ENCODE assay signal across 23 cellular contexts in the genomic region with DNA sequence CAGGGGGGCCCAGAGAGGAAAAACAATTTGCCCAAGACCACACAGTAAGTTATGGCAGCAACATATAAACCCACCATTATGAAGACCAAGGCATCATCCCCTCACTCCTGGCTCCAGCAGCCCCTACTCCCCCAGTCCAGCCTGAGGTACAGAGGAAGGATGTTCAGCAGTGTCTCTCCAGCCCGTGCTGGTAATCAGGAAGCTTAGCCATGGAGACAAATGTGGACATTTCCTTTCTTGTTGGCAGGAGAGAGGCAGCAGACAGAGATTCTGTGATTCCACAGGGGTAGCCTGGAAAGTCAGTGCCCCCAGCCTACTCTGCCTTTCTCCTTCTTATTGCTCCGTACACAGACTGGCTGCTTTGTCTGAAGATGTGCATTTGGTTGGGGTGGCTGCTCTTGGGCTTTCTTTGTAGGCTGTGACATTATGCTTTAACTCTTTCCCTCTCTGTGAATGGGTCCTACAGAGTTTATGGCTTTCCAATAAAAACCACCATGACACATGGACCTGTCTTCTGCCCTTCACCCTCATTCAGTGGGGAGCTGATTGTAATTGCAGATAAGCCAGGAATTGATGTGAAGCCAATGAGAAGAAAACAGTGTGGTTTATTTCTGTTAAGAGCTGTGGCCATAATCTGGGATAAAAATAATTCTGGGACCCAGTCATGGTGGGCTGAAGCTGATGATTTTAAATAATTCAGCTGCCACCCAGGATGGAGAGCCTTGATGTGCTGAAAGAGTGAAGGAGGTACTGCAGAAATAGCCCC. TPM values are rescaled to one million over a fixed set of nuclear protein-coding genes. Genes with fewer than 3 reads are reported as not detected.
DNase-seq lines count a peak whose midpoint lies in the region; ATAC-seq, FAIRE-seq and TF ChIP-seq lines count a peak whose summit lies in the region.
"Had no signal": no experiment of that assay in that cellular context is flagged by ENCODE, and none has a peak within 500 bp of the region (broad histone marks: within the 10 kb centered on the region; RNA-seq: fewer than 3 reads in every experiment).

No MANE protein-coding gene starts in this region.

- DNase-seq in M059J (ENCODE audit: low read depth) (peak; percentile 33), H1 (ENCODE audit: low read depth in 1 of 2, low spot score in 2 of 2) (no peak), anterior cingulate cortex (lab: John Stamatoyannopoulos, UW) (no peak), left colon (no peak)
- DNase-seq: ACHN; CD4-positive, alpha-beta T cell; DMS153; DMS79; GDM1; GM23248; H7; HFFc6 had no signal

- H4K5ac ChIP-seq in H1 (ENCODE audit: insufficient read length, low read depth, low read length), result no peak overlapping the region

- ATAC-seq in left colon, result no peak
- no peak for ATAC-seq in HG03457 (IDR thresholded peaks at IDR 0.05; ENCODE audit: unreplicated experiment)
- ATAC-seq: HCT116, HepG2 had no signal

- peaks cover 10% of the 10 kb centered on the region for H3K23me2 ChIP-seq in H1 (ENCODE audit: low read depth, low read length)

- no peak overlapping the region for H3K14ac ChIP-seq in H1 (ENCODE audit: insufficient read length)

- H3K18ac ChIP-seq in H1 (ENCODE audit: extremely low read depth, low read length), result no peak overlapping the region

- no peaks in the 10 kb centered on the region for H3K9me3 ChIP-seq in H1 (ENCODE audit: insufficient read depth in 2 of 2, low read depth in 1 of 2, low read length in 1 of 2)

- no peak overlapping the region for H4K8ac ChIP-seq in H1 (ENCODE audit: extremely low read depth, insufficient read depth, low read length)

- no peaks in the 10 kb centered on the region for H3K36me3 ChIP-seq in H1 (ENCODE audit: control insufficient read depth in 2 of 4, insufficient read depth in 4 of 4, low read length in 3 of 4)

- no peak overlapping the region for H2BK15ac ChIP-seq in H1 (ENCODE audit: low read length)

- TF ChIP-seq RAD21 in H1 (IDR thresholded peaks at IDR 0.05 in 1 of 2, conservative IDR thresholded peaks at IDR 0.05 in 1 of 2; ENCODE audit: low read depth in 2 of 2, low read length in 2 of 2), result no peak

- peaks cover 6 to 21% (median 11%) of the 10 kb centered on the region in 4 experiments for H3K4me1 ChIP-seq in H1 (replicated peaks in 1 of 4; ENCODE audit: control insufficient read depth in 3 of 4, insufficient read depth in 4 of 4, low read length in 3 of 4)

- no peak for TF ChIP-seq EP300 in H1 (IDR thresholded peaks at IDR 0.05; ENCODE audit: borderline replicate concordance in 1 of 2, low read depth in 2 of 2, low read length in 2 of 2)

- intact Hi-C loops in left colon (cut with DNase I, micrococcal nuclease), result no loop called here

- no peaks in the 10 kb centered on the region for H3K79me1 ChIP-seq in H1 (ENCODE audit: low read depth, low read length)

- H3K79me2 ChIP-seq in H1 (ENCODE audit: control insufficient read depth in 1 of 2, insufficient read depth in 2 of 2, low read length in 2 of 2), result no peaks in the 10 kb centered on the region

- CTCF ChIA-PET in H1 (lab: Charles Lee; ENCODE audit: partially characterized antibody), result interaction anchor here (0.6 to 1.2 kb wide), 2 partner anchors 52 to 1680 kb away, joined by 3 to 5 read pairs; no protein-coding TSS in a partner anchor

- no peak overlapping the region for H3K23ac ChIP-seq in H1 (ENCODE audit: insufficient read length)

- H2BK20ac ChIP-seq in H1 (ENCODE audit: low read length), result 0 out of 2 replicates have a peak overlapping the region, but pooled peaks have one; percentile 8

- H4K20me1 ChIP-seq in H1 (replicated peaks in 1 of 2; ENCODE audit: control insufficient read depth in 1 of 2, insufficient read depth in 2 of 2, low read length in 2 of 2), result peaks cover 0 to 2% of the 10 kb centered on the region in 2 experiments

- H4K91ac ChIP-seq in H1 (replicated peaks; ENCODE audit: insufficient read length, low read length), result no peak overlapping the region

- H3K4ac ChIP-seq in H1 (replicated peaks; ENCODE audit: insufficient read length, low read depth, low read length), result no peak overlapping the region

- FAIRE-seq in H1 (lab: Jason Lieb, UNC), result peak; percentile 19
- FAIRE-seq: A204.1, GM12892, GM18507, HepG2 had no signal

- POLR2A ChIA-PET in H1 (lab: Charles Lee; ENCODE audit: partially characterized antibody), result no interaction called here

- H3K27me3 ChIP-seq in H1 (replicated peaks in 1 of 4; ENCODE audit: control insufficient read depth in 3 of 4, extremely low read depth in 1 of 4, insufficient read depth in 3 of 4, low read length in 3 of 4), result peaks cover 6 to 20% (median 16%) of the 10 kb centered on the region in 4 experiments; a peak in 6 of 7 replicates

- no peak overlapping the region for H2BK5ac ChIP-seq in H1 (ENCODE audit: low read depth, low read length)

- H3K9ac ChIP-seq in H1 (replicated peaks in 1 of 4; ENCODE audit: extremely low read depth in 1 of 4, low read depth in 3 of 4, low read length in 3 of 4), result no peak overlapping the region
- H3K9ac ChIP-seq: GM23248 had no signal

- peak overlapping the region; percentile 72; the same call in 1 of the 2 replicates for H2BK12ac ChIP-seq in H1 (ENCODE audit: low read depth, low read length)

- no peak overlapping the region for H2AK5ac ChIP-seq in H1 (ENCODE audit: low read depth, low read length)

- no peak for TF ChIP-seq POLR2A in H1 (IDR thresholded peaks at IDR 0.05; ENCODE audit: control extremely low read depth in 1 of 2, low read depth in 2 of 2, low read length in 2 of 2)

- H3K56ac ChIP-seq in H1 (replicated peaks; ENCODE audit: insufficient read length, low read depth, low read length), result no peak overlapping the region

- H3K4me3 ChIP-seq in H1 (ENCODE audit: extremely low read depth in 1 of 4, insufficient read depth in 2 of 4, low read depth in 3 of 4, low read length in 4 of 4), result no peak overlapping the region
- H3K4me3 ChIP-seq: GM23248 had no signal

- TF ChIP-seq CTCF in H1 (IDR thresholded peaks at IDR 0.05; ENCODE audit: control extremely low read depth in 1 of 3, insufficient read depth in 1 of 3, low read depth in 1 of 3, low read length in 3 of 3), result no peak

- H2BK120ac ChIP-seq in H1 (replicated peaks; ENCODE audit: low read depth, low read length), result no peak overlapping the region

- WGBS in H1 (ENCODE audit: extremely low coverage in 1 of 2, insufficient coverage in 1 of 2, insufficient read length in 1 of 2, insufficient replicate concordance in 2 of 2, low coverage in 1 of 2, low lambda C conversion rate in 2 of 2, missing lambda C conversion rate in 1 of 2), 2 experiments, result 81% methylated on average over 2 of the region's 2 CpGs; no CpG with 5 or more reads in 1 of the 2 experiments

- H3K27ac ChIP-seq in H1 (ENCODE audit: low read depth, low read length), result no peak overlapping the region
- H3K27ac ChIP-seq: C4-2B, GM23248 had no signal

- no peak overlapping the region for H3K4me2 ChIP-seq in H1 (ENCODE audit: insufficient read depth in 1 of 2, low read depth in 2 of 2, low read length in 2 of 2)

- no peak overlapping the region for H2AFZ ChIP-seq in H1 (ENCODE audit: low read length)
- H2AFZ ChIP-seq: GM23248 had no signal

TF ChIP-seq in H1, 55 proteins besides CTCF, POLR2A, EP300 and RAD21:
- TF ChIP-seq CTBP2 (IDR thresholded peaks at IDR 0.05; ENCODE audit: borderline replicate concordance, insufficient read depth, insufficient read length, low read length), result no peak
- TF ChIP-seq, protein P1, sequence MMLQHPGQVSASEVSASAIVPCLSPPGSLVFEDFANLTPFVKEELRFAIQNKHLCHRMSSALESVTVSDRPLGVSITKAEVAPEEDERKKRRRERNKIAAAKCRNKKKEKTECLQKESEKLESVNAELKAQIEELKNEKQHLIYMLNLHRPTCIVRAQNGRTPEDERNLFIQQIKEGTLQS (IDR thresholded peaks at IDR 0.05; ENCODE audit: insufficient read depth, low read depth, low read length), result no peak
- no peak for TF ChIP-seq SAP30 (IDR thresholded peaks at IDR 0.05; ENCODE audit: insufficient read depth, insufficient replicate concordance, low read length)
- TF ChIP-seq MAFK (IDR thresholded peaks at IDR 0.05; ENCODE audit: low read depth, low read length), result no peak
- TF ChIP-seq CREB1 (IDR thresholded peaks at IDR 0.05), result no peak
- no peak for TF ChIP-seq CHD1 (IDR thresholded peaks at IDR 0.05; ENCODE audit: low read depth, low read length)
- no peak for TF ChIP-seq JUND (IDR thresholded peaks at IDR 0.05; ENCODE audit: low read length)

RNA-seq across cellular contexts. Expression of a gene that starts 3.4 kb away (rescaled TPM):
- total RNA-seq in M059J (2014; rRNA removed; shearing (Covaris generic)), result not detected in 2 replicates
- not detected for polyA plus RNA-seq in PFSK-1 (2012; ENCODE audit: insufficient read length, low read depth)
- not detected in 2 replicates for total RNA-seq in H1 (2021; fragmentation: NEBNext Ultra II Directional; extraction: Animal tissue kit (Norgen Biotek cat#: 25700))
- polyA plus RNA-seq in H1 (2011; rRNA removed), result 0.02 TPM in 1 of 2 replicates, not detected in the other
- polyA plus RNA-seq in H1 (2011; cell fraction: cytosol; rRNA removed), result 0.06 TPM
- 0.04 TPM for polyA plus RNA-seq in H1 (2011; cell fraction: nucleus; rRNA removed)
- polyA plus RNA-seq in H1 (2012, experiment 1 of 2), result 0.04 to 0.16 TPM (median 0.07 TPM) in 3 of 4 replicates, not detected in the other
- polyA plus RNA-seq in H1 (2012, experiment 2 of 2), result not detected
- 0.06 TPM for polyA plus RNA-seq in H1 (2013, experiment 1 of 2)
- polyA plus RNA-seq in H1 (2013, experiment 2 of 2), result 0.04 TPM
- polyA minus RNA-seq in H1 (2011; rRNA and poly(A)+ RNA removed), result not detected in 2 replicates
- not detected for polyA minus RNA-seq in H1 (2011; cell fraction: cytosol; rRNA and poly(A)+ RNA removed)
- polyA minus RNA-seq in H1 (2011; cell fraction: nucleus; rRNA and poly(A)+ RNA removed), result not detected
- under 1 TPM in 1 of 2 donors, not detected in 1; 0.45 TPM for total RNA-seq in left colon
- total RNA-seq: CD4-positive, alpha-beta T cell; Daoy; GM23248; H7; HepG2; HFFc6 had no signal
- polyA plus RNA-seq: BJ, GM23248, HepG2, IgD-negative memory B cell had no signal
